In genomic region chr16:31118223-31119155, GRCh38 we compare ENCODE assay signal across 2 cellular contexts.
TF ChIP-seq lines count a peak whose summit lies in the region.

No MANE protein-coding gene starts in this region.

TF ChIP-seq in HEK293, 187 proteins besides CTCF, POLR2A, EP300 and RAD21:
- no peak for TF ChIP-seq ZNF280D (tag by site-specific recombination; IDR thresholded peaks at IDR 0.05)
- peak; percentile 38 for TF ChIP-seq PRDM1 (tag by site-specific recombination; IDR thresholded peaks at IDR 0.05)

TF ChIP-seq in GM12878, 131 proteins besides CTCF, POLR2A, EP300 and RAD21:
- no peak for TF ChIP-seq FOXM1 (IDR thresholded peaks at IDR 0.05; ENCODE audit: low read depth, low read length)
- no peak for TF ChIP-seq RUNX3 (IDR thresholded peaks at IDR 0.05; ENCODE audit: low read length)
- TF ChIP-seq DPF2 (IDR thresholded peaks at IDR 0.05) = no peak
- no peak for TF ChIP-seq MTA3 (IDR thresholded peaks at IDR 0.05; ENCODE audit: borderline replicate concordance, low read length)
